17 cellular contexts compared by ENCODE assay signal in the genomic region with DNA sequence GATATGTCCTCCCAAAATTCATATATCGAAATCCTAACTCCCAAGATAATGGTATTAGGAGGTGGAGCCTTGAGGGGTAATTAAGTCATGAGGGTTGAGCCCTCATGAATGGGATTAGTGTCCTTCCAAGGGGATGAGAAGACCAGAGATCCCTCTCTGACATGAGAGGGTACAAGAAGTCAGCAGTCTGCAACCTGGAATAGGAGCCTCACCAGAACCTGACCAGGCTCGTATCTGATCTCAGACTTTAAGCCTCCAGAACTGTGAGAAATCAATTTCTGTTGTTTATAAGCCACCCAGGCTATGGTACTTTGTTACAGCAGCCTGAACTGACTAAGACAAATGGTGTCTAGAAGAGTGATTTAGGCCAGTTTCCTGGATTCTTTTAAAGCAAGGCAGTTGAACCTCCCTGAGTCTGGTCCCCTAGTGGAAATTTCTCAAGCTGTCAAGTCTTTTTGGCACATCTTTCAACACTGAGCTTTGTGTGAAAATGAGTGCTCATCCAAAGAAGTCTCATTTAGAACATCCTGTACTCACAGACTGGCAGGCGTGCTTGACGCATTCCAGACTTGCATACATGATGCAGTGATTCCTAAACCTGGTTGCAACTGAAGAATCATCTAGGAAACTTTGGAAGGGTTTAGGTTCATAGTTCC.
DNase-seq lines count a peak whose midpoint lies in the region; ATAC-seq and TF ChIP-seq lines count a peak whose summit lies in the region.
"Had no signal": no experiment of that assay in that cellular context is flagged by ENCODE, and none has a peak within 500 bp of the region (broad histone marks: within the 10 kb centered on the region; RNA-seq: fewer than 3 reads in every experiment).

No MANE protein-coding gene starts in this region.

- TF ChIP-seq EP300 in ovary (IDR thresholded peaks at IDR 0.05), result no peak

- no peak overlapping the region for H3K4me3 ChIP-seq in adipocyte (ENCODE audit: low read length)
- no peak overlapping the region for H3K4me3 ChIP-seq in heart left ventricle
- no peak overlapping the region for H3K4me3 ChIP-seq in stomach smooth muscle (ENCODE audit: low read length in 2 of 2)
- H3K4me3 ChIP-seq in ovary, result no peak overlapping the region

- no peaks in the 10 kb centered on the region for H3K9me3 ChIP-seq in adipocyte (ENCODE audit: control insufficient read depth, low read length)
- peaks cover 0 to 6% (median 0%) of the 10 kb centered on the region in 12 donors for H3K9me3 ChIP-seq in heart left ventricle
- H3K9me3 ChIP-seq in stomach smooth muscle (ENCODE audit: control insufficient read depth in 2 of 2, low read length in 2 of 2), result no peaks in the 10 kb centered on the region
- no peaks in the 10 kb centered on the region for H3K9me3 ChIP-seq in ovary

- WGBS in heart left ventricle, 4 donors, result 41 to 53% (median 44%) methylated on average over 4 of the region's 4 CpGs
- 76 to 92% (median 91%) methylated on average over 4 of the region's 4 CpGs for whole genome bisulfite sequencing in ovary, 3 donors

- no peaks in the 10 kb centered on the region for H3K27me3 ChIP-seq in adipocyte (replicated peaks; ENCODE audit: control insufficient read depth, insufficient read depth, low read length)
- H3K27me3 ChIP-seq in heart left ventricle, result no peaks in the 10 kb centered on the region
- H3K27me3 ChIP-seq in stomach smooth muscle (ENCODE audit: control insufficient read depth in 1 of 2, insufficient read depth in 2 of 2, low read length in 2 of 2), result no peaks in the 10 kb centered on the region
- H3K27me3 ChIP-seq in ovary, result no peaks in the 10 kb centered on the region

- H3K36me3 ChIP-seq in adipocyte (ENCODE audit: control insufficient read depth, insufficient read depth, low read length, severe bottlenecking) (peaks cover 3% of the 10 kb centered on the region), heart left ventricle (no peaks in the 10 kb centered on the region), stomach smooth muscle (ENCODE audit: control insufficient read depth in 2 of 2, insufficient read depth in 2 of 2, low read length in 2 of 2) (peaks cover 0 to 10% of the 10 kb centered on the region in 2 donors), ovary (no peaks in the 10 kb centered on the region)

- H3K4me1 ChIP-seq in adipocyte (ENCODE audit: control insufficient read depth, insufficient read depth, low read length) (peaks cover 9% of the 10 kb centered on the region), heart left ventricle (peaks cover 0 to 31% (median 9%) of the 10 kb centered on the region in 12 donors), stomach smooth muscle (ENCODE audit: control insufficient read depth, insufficient read depth, low read length) (no peaks in the 10 kb centered on the region), ovary (ENCODE audit: insufficient read depth) (no peaks in the 10 kb centered on the region)

- H3K9ac ChIP-seq in adipocyte (ENCODE audit: low read length) (no peak overlapping the region), stomach smooth muscle (ENCODE audit: low read length in 2 of 2) (no peak overlapping the region)

- TF ChIP-seq CTCF in heart left ventricle (IDR thresholded peaks at IDR 0.05), result peak in 6 of 12 donors; percentile 6 to 29 (median 16)
- TF ChIP-seq CTCF in ovary (IDR thresholded peaks at IDR 0.05), result no peak
- no peak for TF ChIP-seq CTCF in omental fat pad (IDR thresholded peaks at IDR 0.05)

- intact Hi-C loops in heart left ventricle (cut with DNase I), result loop anchor here in 3 of 10 donors (2.0 to 10.0 kb wide), 5 partner anchors 92 to 268 kb away; a partner anchor contains a TSS
- intact Hi-C loops in ovary (cut with DNase I), result no loop called here

- in situ Hi-C loops in KBM-7 (cut with MboI; ENCODE audit: low pct_unique_long_range_greater_than_20kb, low sequenced_read_pairs), result no loop called here

- DNase-seq in adipocyte (ENCODE audit: low read depth) (peak; percentile 3), heart left ventricle (peak; percentile 40 to 89 (median 62)), midbrain (lab: John Stamatoyannopoulos, UW) (peak; percentile 15), GF-D8 (lab: John Stamatoyannopoulos, UW) (no peak), KBM-7 (no peak), ovary (no peak), omental fat pad (ENCODE audit: low spot score) (no peak)
- DNase-seq: activated CD4-positive, CD25-positive, alpha-beta regulatory T cell treated with anti-CD3 and anti-CD28 coated beads, Interleukin-2, amount 50 U/mL, for 72 hours; activated effector memory CD4-positive, alpha-beta T cell treated with anti-CD3 and anti-CD28 coated beads, Interleukin-2, amount 50 U/mL, for 16 hours; COR-L47; H9; kidney; natural killer cell; NCI-H1694; NCI-H510A; SIG-M5 had no signal

- H3K27ac ChIP-seq in heart left ventricle (peak overlapping the region; percentile 52 to 88 (median 78)), stomach smooth muscle (ENCODE audit: low read length) (peak overlapping the region; percentile 68), ovary (no peak overlapping the region)

- TF ChIP-seq POLR2A in heart left ventricle (IDR thresholded peaks at IDR 0.05) (no peak), ovary (IDR thresholded peaks at IDR 0.05) (no peak)

- ATAC-seq in heart left ventricle (peak; percentile 93 to 97 (median 94)), omental fat pad (ENCODE audit: low FRiP score) (no peak)
- ATAC-seq: natural killer cell had no signal

Comparison
In these comparisons a context has a peak if more than half of its experiments do, and no peak if none do; other contexts are left out.
1. DNase-seq: peak in adipocyte (single experiment), heart left ventricle (5 of 5) and midbrain (single experiment); none in GF-D8 (single experiment), KBM-7 (single experiment), ovary (0 of 5) and omental fat pad (single experiment).
2. H3K27ac ChIP-seq: peak in heart left ventricle (12 of 12) and stomach smooth muscle (single experiment); none in ovary (0 of 2).